Comparison of ENCODE assay signal across 21 cellular contexts in the genomic region with DNA sequence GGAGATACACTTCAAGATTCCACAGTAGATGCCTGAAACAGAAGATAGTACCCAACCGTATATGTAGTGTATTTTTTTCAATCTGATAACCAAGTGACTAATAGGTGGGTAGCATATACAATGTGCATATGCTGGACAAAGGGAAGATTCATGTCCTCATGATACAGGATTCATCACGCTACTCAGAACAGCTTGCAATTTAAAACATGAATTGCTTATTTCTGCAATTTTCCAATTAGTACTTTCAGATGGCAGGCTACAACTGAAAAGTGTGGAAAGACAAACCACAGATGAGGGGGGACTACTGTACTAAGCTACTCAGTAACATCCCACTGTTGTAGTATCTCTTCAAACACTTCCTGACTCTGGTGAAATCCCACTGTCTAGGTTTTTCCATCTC.
"Had no signal": no experiment of that assay in that cellular context is flagged by ENCODE, and none has a peak within 500 bp of the region (broad histone marks: within the 10 kb centered on the region; RNA-seq: fewer than 3 reads in every experiment).

No MANE protein-coding gene starts in this region.

- H3K9ac ChIP-seq: SK-N-SH had no signal

- H3K4me1 ChIP-seq: SJCRH30 had no signal

- H3K4me3 ChIP-seq: SJCRH30 had no signal

- H3K27ac ChIP-seq: SJCRH30 had no signal

- ATAC-seq: activated CD4-positive, CD25-positive, alpha-beta regulatory T cell treated with anti-CD3 and anti-CD28 coated beads, Interleukin-2, amount 50 U/mL, for 24 hours; activated CD8-positive, alpha-beta T cell treated with anti-CD3 and anti-CD28 coated beads for 36 hours; Right ventricle myocardium inferior had no signal

- H3K27me3 ChIP-seq: SJCRH30 had no signal

- H3K9me3 ChIP-seq: SJCRH30, SK-N-SH had no signal

- FAIRE-seq: astrocyte had no signal

- DNase-seq: activated CD4-positive, alpha-beta T cell treated with anti-CD3 and anti-CD28 coated beads for 4 hours; activated CD8-positive, alpha-beta memory T cell treated with anti-CD3 and anti-CD28 coated beads, Interleukin-2, amount 50 U/mL, for 4 hours; activated CD8-positive, alpha-beta T cell treated with anti-CD3 and anti-CD28 coated beads for 36 hours; activated naive CD4-positive, alpha-beta T cell treated with anti-CD3 and anti-CD28 coated beads, Interleukin-2, amount 50 U/mL, for 16 hours; amygdala; Karpas-422; NCI-H1092; NCI-H1417; NCI-H1694 treated with DMSO at 0.1 percent for 48 hours; NCI-H2029 treated with DMSO at 0.1 percent for 48 hours; NCI-H345; NCI-H510A; NCI-H526 treated with DMSO at 0.1 percent for 48 hours; NCI-H82; RPMI8226; SJCRH30; SK-N-SH; T-helper 1 cell had no signal

- H3K4me2 ChIP-seq: SK-N-SH had no signal
